19 cellular contexts compared by ENCODE assay signal in the genomic region with DNA sequence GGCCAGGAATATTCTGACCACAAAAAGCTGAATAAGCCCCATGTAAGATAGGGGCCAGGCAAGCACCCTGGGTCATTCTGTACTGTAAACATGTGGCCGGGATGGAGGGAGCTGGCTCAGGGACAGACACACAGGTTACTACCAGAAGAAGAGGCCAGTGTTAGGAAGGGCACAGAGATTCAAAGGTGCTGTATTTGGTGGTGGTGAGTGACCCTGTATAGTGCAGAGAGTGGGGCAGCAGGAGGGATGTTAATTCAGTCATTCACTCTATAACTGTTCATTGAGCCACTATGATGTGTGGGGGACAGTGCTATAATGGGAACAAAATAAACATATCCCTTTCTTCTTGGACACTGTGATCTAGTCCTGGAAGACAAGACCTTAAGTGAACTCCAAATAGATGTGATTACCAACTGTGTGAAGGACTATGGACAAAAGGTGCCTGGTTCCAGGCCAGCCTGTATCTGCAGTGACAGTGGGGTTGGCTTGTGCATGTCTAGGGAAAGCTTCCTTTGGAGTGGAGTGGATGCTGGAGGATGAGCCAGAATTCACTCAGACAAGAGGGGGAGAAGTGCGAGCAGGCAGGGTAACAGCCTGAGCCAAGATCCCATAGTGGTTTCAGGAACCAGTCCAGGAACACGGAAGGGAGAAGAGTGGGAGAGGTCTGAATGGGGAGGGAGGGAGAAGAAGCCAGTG. TPM values are rescaled to one million over a fixed set of nuclear protein-coding genes. Genes with fewer than 3 reads are reported as not detected.
DNase-seq lines count a peak whose midpoint lies in the region; ATAC-seq and TF ChIP-seq lines count a peak whose summit lies in the region.
"Had no signal": no experiment of that assay in that cellular context is flagged by ENCODE, and none has a peak within 500 bp of the region (broad histone marks: within the 10 kb centered on the region; RNA-seq: fewer than 3 reads in every experiment).

No MANE protein-coding gene starts in this region.

- CTCF ChIA-PET in activated CD8-positive, alpha-beta memory T cell treated with anti-CD3 and anti-CD28 coated beads, Interleukin-2, amount 10 ng/mL, durations not matched to agents 7 days and 5 days (lab: Charles Lee) = no interaction called here

- H3K4me3 ChIP-seq in right atrium auricular region = no peak overlapping the region
- no peak overlapping the region for H3K4me3 ChIP-seq in parathyroid adenoma (ENCODE audit: low read depth, low read length)

- peak; percentile 28 for DNase-seq in activated CD8-positive, alpha-beta memory T cell treated with anti-CD3 and anti-CD28 coated beads, Interleukin-2, amount 10 ng/mL, durations not matched to agents 7 days and 5 days
- DNase-seq in activated CD8-positive, alpha-beta memory T cell treated with anti-CD3 and anti-CD28 coated beads, Interleukin-2, amount 50 U/mL, for 4 hours = no peak
- DNase-seq in cerebellum (ENCODE audit: low spot score) (peak; percentile 41), right atrium auricular region (ENCODE audit: low spot score) (peak; percentile 26), HFFc6 (no peak)
- DNase-seq: DMS153, EL, HCEC 1CT, KBM-7, NCI-H1092, NCI-H2107, NCI-H345, NCI-H69, PC-3 had no signal

- H3K79me2 ChIP-seq in parathyroid adenoma = no peaks in the 10 kb centered on the region

- peaks cover 13% of the 10 kb centered on the region for H3K27me3 Mint-ChIP-seq in activated CD8-positive, alpha-beta memory T cell treated with anti-CD3 and anti-CD28 coated beads, Interleukin-2, amount 10 ng/mL, durations not matched to agents 7 days and 5 days
- no peaks in the 10 kb centered on the region; the same call in none of the 2 replicates for H3K27me3 Mint-ChIP-seq in HFFc6 (ENCODE audit: insufficient read depth)

- H3K27me3 ChIP-seq in right atrium auricular region (no peaks in the 10 kb centered on the region), parathyroid adenoma (ENCODE audit: control insufficient read depth, insufficient read depth, low read length) (no peaks in the 10 kb centered on the region)

- H3K4me2 ChIP-seq in parathyroid adenoma (ENCODE audit: low read length) = no peak overlapping the region

- H2AFZ ChIP-seq in parathyroid adenoma = peak overlapping the region; percentile 14

- H3K36me3 Mint-ChIP-seq in activated CD8-positive, alpha-beta memory T cell treated with anti-CD3 and anti-CD28 coated beads, Interleukin-2, amount 10 ng/mL, durations not matched to agents 7 days and 5 days = no peaks in the 10 kb centered on the region
- H3K36me3 Mint-ChIP-seq in HFFc6 (ENCODE audit: low read depth) = no peaks in the 10 kb centered on the region

- no peak for ATAC-seq in activated CD8-positive, alpha-beta memory T cell treated with anti-CD3 and anti-CD28 coated beads, Interleukin-2, amount 10 ng/mL, durations not matched to agents 7 days and 5 days
- ATAC-seq in HG03565 (IDR thresholded peaks at IDR 0.05; ENCODE audit: unreplicated experiment) = no peak
- no peak for ATAC-seq in GM21737 (IDR thresholded peaks at IDR 0.05; ENCODE audit: unreplicated experiment)
- ATAC-seq: PC-3 had no signal

- no peaks in the 10 kb centered on the region for H3K4me1 Mint-ChIP-seq in activated CD8-positive, alpha-beta memory T cell treated with anti-CD3 and anti-CD28 coated beads, Interleukin-2, amount 10 ng/mL, durations not matched to agents 7 days and 5 days
- no peaks in the 10 kb centered on the region for H3K4me1 Mint-ChIP-seq in HFFc6 (ENCODE audit: low read depth)

- H3K4me1 ChIP-seq in right atrium auricular region (no peaks in the 10 kb centered on the region), parathyroid adenoma (peaks cover 24% of the 10 kb centered on the region)

- H3K27ac ChIP-seq in right atrium auricular region (no peak overlapping the region), parathyroid adenoma (peak overlapping the region; percentile 26)
- H3K27ac ChIP-seq: 22Rv1, HL-60 had no signal

- no peaks in the 10 kb centered on the region for H3K36me3 ChIP-seq in right atrium auricular region
- no peaks in the 10 kb centered on the region for H3K36me3 ChIP-seq in parathyroid adenoma (ENCODE audit: control insufficient read depth, insufficient read depth, low read length)

- no peak overlapping the region for H3K4me3 Mint-ChIP-seq in activated CD8-positive, alpha-beta memory T cell treated with anti-CD3 and anti-CD28 coated beads, Interleukin-2, amount 10 ng/mL, durations not matched to agents 7 days and 5 days
- no peak overlapping the region for H3K4me3 Mint-ChIP-seq in HFFc6

- H3K9me3 ChIP-seq in right atrium auricular region (no peaks in the 10 kb centered on the region), parathyroid adenoma (ENCODE audit: control insufficient read depth, low read length) (no peaks in the 10 kb centered on the region)

- no peak overlapping the region for H3K9ac ChIP-seq in parathyroid adenoma

- TF ChIP-seq CTCF in right atrium auricular region (IDR thresholded peaks at IDR 0.05) (no peak), parathyroid adenoma (IDR thresholded peaks at IDR 0.05) (no peak), HFFc6 (IDR thresholded peaks at IDR 0.05) (no peak)

- H3K9me3 Mint-ChIP-seq in activated CD8-positive, alpha-beta memory T cell treated with anti-CD3 and anti-CD28 coated beads, Interleukin-2, amount 10 ng/mL, durations not matched to agents 7 days and 5 days (ENCODE audit: low read depth) = no peaks in the 10 kb centered on the region
- H3K9me3 Mint-ChIP-seq in HFFc6 = no peaks in the 10 kb centered on the region

- no peak overlapping the region for H3K27ac Mint-ChIP-seq in activated CD8-positive, alpha-beta memory T cell treated with anti-CD3 and anti-CD28 coated beads, Interleukin-2, amount 10 ng/mL, durations not matched to agents 7 days and 5 days
- H3K27ac Mint-ChIP-seq in HFFc6 = no peak overlapping the region

RNA-seq across cellular contexts. Expression of gene MOCOS, which starts 8.3 kb away (rescaled TPM):
- under 1 TPM; 0.40 to 0.64 TPM for total RNA-seq in activated CD8-positive, alpha-beta memory T cell treated with anti-CD3 and anti-CD28 coated beads, Interleukin-2, amount 10 ng/mL, durations not matched to agents 7 days and 5 days
- total RNA-seq in cerebellum = 0.09 TPM
- under 1 TPM; 0.11 to 0.51 TPM for total RNA-seq in right atrium auricular region
- 1 to 10 TPM; 1.7 to 3.0 (median 2.5) TPM for total RNA-seq in HFFc6 (2021; fragmentation: NEBNext Ultra II Directional; extraction: Animal tissue kit (Norgen Biotek cat#: 25700))

Comparison
In these comparisons a context has a peak if more than half of its experiments do, and no peak if none do; other contexts are left out.
1. DNase-seq: peak in activated CD8-positive, alpha-beta memory T cell treated with anti-CD3 and anti-CD28 coated beads, Interleukin-2, amount 10 ng/mL, durations not matched to agents 7 days and 5 days (single experiment), cerebellum (single experiment) and right atrium auricular region (single experiment); none in activated CD8-positive, alpha-beta memory T cell treated with anti-CD3 and anti-CD28 coated beads, Interleukin-2, amount 50 U/mL, for 4 hours (single experiment) and HFFc6 (single experiment).